In the genomic region with DNA sequence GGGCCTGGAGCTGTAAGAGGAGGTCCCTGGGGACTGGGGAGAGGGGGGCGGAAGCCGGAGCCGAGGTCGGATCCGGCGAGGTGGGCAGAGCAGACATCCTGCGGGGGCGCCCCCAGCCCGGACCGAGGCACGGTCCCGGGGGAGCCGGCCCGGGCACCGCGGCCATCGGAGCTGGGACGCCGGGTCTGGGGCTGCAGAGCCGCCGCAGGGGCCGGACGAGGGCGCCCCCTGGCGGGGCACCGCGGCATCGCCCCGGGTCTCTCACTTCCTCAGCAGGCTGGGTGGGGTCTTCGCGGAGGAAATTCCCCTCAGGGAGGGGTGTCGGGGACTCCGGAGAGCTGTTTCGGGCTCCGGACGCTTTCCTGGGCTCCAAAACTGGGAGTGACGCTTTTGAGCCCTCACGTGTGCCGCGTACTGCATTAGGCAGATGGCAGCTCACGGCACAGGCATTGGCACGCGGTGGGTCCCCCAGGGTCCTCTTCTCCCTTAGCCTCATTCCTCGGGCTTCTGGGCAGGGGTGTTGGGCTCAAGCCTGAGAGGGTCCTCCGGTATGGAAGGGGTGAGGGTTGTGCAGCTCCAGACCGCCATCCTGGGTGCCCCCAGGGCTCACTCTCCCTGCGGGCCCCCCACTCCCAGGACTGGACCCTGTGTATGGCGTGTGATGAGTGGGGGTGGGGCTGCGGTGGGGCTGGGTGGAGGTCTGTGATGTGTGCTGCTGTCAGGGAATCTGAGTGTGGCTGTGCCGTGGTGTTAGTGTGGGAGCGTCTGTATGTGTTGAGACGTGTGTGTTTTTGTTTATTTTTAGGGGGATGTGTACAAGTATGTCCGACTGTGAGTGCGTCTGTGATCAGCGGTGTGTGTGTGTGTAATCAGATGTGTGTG, we compare ENCODE assay signal across 8 cellular contexts. TPM values are rescaled to one million over a fixed set of nuclear protein-coding genes. Genes with fewer than 3 reads are reported as not detected.
DNase-seq lines count a peak whose midpoint lies in the region; ATAC-seq and TF ChIP-seq lines count a peak whose summit lies in the region.

No MANE protein-coding gene starts in this region.

- H3K79me1 ChIP-seq in neuronal stem cell (ENCODE audit: low read depth, low read length): no peaks in the 10 kb centered on the region

- no peak overlapping the region for H3K4me3 Mint-ChIP-seq in activated T-cell treated with anti-CD3 and anti-CD28 coated beads, Interleukin-2, amount 50 U/mL, for 24 hours

- peak overlapping the region; percentile 66 for H2AFZ ChIP-seq in neuronal stem cell (ENCODE audit: low read length)

- no peak overlapping the region for H4K8ac ChIP-seq in neuronal stem cell (ENCODE audit: low read depth, low read length)

- H3K4me3 ChIP-seq in fibroblast of the aortic adventitia (ENCODE audit: low read depth, low read length) (no peak overlapping the region), neuronal stem cell (ENCODE audit: low read length in 2 of 2) (peak overlapping the region in 1 of 2 donors; percentile 73)

- peak overlapping the region; percentile 73 for H2BK15ac ChIP-seq in neuronal stem cell (ENCODE audit: low read length)

- H3K36me3 ChIP-seq in ES-I3 (ENCODE audit: insufficient read depth, low read length): no peaks in the 10 kb centered on the region
- no peaks in the 10 kb centered on the region for H3K36me3 ChIP-seq in neuronal stem cell (replicated peaks in 1 of 2; ENCODE audit: control insufficient read depth in 2 of 2, insufficient read depth in 2 of 2, low read length in 2 of 2)

- no peak overlapping the region for H2BK120ac ChIP-seq in neuronal stem cell (ENCODE audit: low read depth, low read length)

- H3K9ac ChIP-seq in ES-I3 (ENCODE audit: low read depth, low read length): peak overlapping the region; percentile 36
- H3K9ac ChIP-seq in neuronal stem cell (ENCODE audit: low read depth, low read length, poor library complexity): peak overlapping the region; percentile 67

- H3K4ac ChIP-seq in neuronal stem cell (ENCODE audit: low read length): peak overlapping the region; percentile 39

- peaks cover 0 to 86% (median 0%) of the 10 kb centered on the region in 3 experiments for H3K27me3 ChIP-seq in neuronal stem cell (ENCODE audit: control insufficient read depth in 3 of 3, insufficient read depth in 3 of 3, low read depth in 1 of 3, low read length in 3 of 3)

- H3K14ac ChIP-seq in neuronal stem cell (ENCODE audit: low read length): no peak overlapping the region

- ATAC-seq in HG03571 (IDR thresholded peaks at IDR 0.05; ENCODE audit: unreplicated experiment) (no peak), HG03342 (IDR thresholded peaks at IDR 0.05; ENCODE audit: unreplicated experiment) (no peak)

- H3K27me3 Mint-ChIP-seq in activated T-cell treated with anti-CD3 and anti-CD28 coated beads, Interleukin-2, amount 50 U/mL, for 24 hours: peaks cover 91% of the 10 kb centered on the region

- H3K27ac Mint-ChIP-seq in activated T-cell treated with anti-CD3 and anti-CD28 coated beads, Interleukin-2, amount 50 U/mL, for 24 hours: no peak overlapping the region

- TF ChIP-seq CTCF in fibroblast of the aortic adventitia (IDR thresholded peaks at IDR 0.05; ENCODE audit: insufficient read depth, low read length): peak; percentile 75

- H2AK5ac ChIP-seq in neuronal stem cell (ENCODE audit: low read depth, low read length): peak overlapping the region; percentile 63

- H2BK12ac ChIP-seq in neuronal stem cell (ENCODE audit: low read length): peak overlapping the region; percentile 84

- peak; percentile 35 for DNase-seq in LoVo (ENCODE audit: low spot score)
- peak; percentile 71 for DNase-seq in activated T-cell treated with anti-CD3 and anti-CD28 coated beads, Interleukin-2, amount 50 U/mL, for 24 hours
- no peak for DNase-seq in fibroblast of the aortic adventitia (ENCODE audit: low read depth)
- no peak for DNase-seq in neuronal stem cell (ENCODE audit: low spot score)
- DNase-seq in pons (ENCODE audit: low spot score): no peak

- H3K36me3 Mint-ChIP-seq in activated T-cell treated with anti-CD3 and anti-CD28 coated beads, Interleukin-2, amount 50 U/mL, for 24 hours (ENCODE audit: low read depth): no peaks in the 10 kb centered on the region

- peak overlapping the region; percentile 20 for H2BK5ac ChIP-seq in neuronal stem cell (ENCODE audit: low read length)

- H4K91ac ChIP-seq in neuronal stem cell (ENCODE audit: low read depth, low read length, poor library complexity): peak overlapping the region; percentile 83

- WGBS in neuronal stem cell (ENCODE audit: extremely low coverage in 2 of 2, insufficient read length in 2 of 2, insufficient replicate concordance in 1 of 2), 2 donors: 100% methylated on average over 4 of the region's 55 CpGs; no CpG with 5 or more reads in 1 of the 2 donors

- no peak overlapping the region for H3K27ac ChIP-seq in neuronal stem cell (replicated peaks; ENCODE audit: low read length)

- no peak overlapping the region for H3K23ac ChIP-seq in neuronal stem cell (ENCODE audit: low read depth, low read length, poor library complexity)

- H3K9me3 ChIP-seq in ES-I3 (ENCODE audit: control insufficient read depth, insufficient read depth, low read length): no peaks in the 10 kb centered on the region
- H3K9me3 ChIP-seq in neuronal stem cell (replicated peaks in 1 of 2; ENCODE audit: control insufficient read depth in 2 of 2, insufficient read depth in 1 of 2, low read depth in 1 of 2, low read length in 2 of 2): no peaks in the 10 kb centered on the region

- H3K18ac ChIP-seq in neuronal stem cell (ENCODE audit: low read length): peak overlapping the region; percentile 92

- H3K9me3 Mint-ChIP-seq in activated T-cell treated with anti-CD3 and anti-CD28 coated beads, Interleukin-2, amount 50 U/mL, for 24 hours: no peaks in the 10 kb centered on the region

- peaks cover 16% of the 10 kb centered on the region for H3K4me1 Mint-ChIP-seq in activated T-cell treated with anti-CD3 and anti-CD28 coated beads, Interleukin-2, amount 50 U/mL, for 24 hours (ENCODE audit: low read depth)

- H3K4me2 ChIP-seq in neuronal stem cell (ENCODE audit: insufficient read depth, low read length, poor library complexity, severe bottlenecking): peak overlapping the region; percentile 72

- H3K4me1 ChIP-seq in ES-I3 (ENCODE audit: insufficient read depth, low read length) (peaks cover 3% of the 10 kb centered on the region; the same call in 1 of the 2 replicates), neuronal stem cell (ENCODE audit: control insufficient read depth in 2 of 2, insufficient read depth in 1 of 2, low read depth in 1 of 2, low read length in 2 of 2) (peaks cover 0 to 14% of the 10 kb centered on the region in 2 donors)

RNA-seq across cellular contexts. Expression of gene LHX2, which starts 29.6 kb away (rescaled TPM):
- not detected in 2 replicates for total RNA-seq in fibroblast of the aortic adventitia (ENCODE audit: low replicate concordance)
- 373 TPM for polyA plus RNA-seq in neuronal stem cell (2013, experiment 1 of 2)
- polyA plus RNA-seq in neuronal stem cell (2013, experiment 2 of 2): 381 TPM

Comparison
In these comparisons a context has a peak if more than half of its experiments do, and no peak if none do; other contexts are left out.
1. DNase-seq: peak in LoVo (single experiment) and activated T-cell treated with anti-CD3 and anti-CD28 coated beads, Interleukin-2, amount 50 U/mL, for 24 hours (single experiment); none in fibroblast of the aortic adventitia (single experiment), neuronal stem cell (single experiment) and pons (single experiment).